8 cellular contexts compared by ENCODE assay signal in the genomic region with DNA sequence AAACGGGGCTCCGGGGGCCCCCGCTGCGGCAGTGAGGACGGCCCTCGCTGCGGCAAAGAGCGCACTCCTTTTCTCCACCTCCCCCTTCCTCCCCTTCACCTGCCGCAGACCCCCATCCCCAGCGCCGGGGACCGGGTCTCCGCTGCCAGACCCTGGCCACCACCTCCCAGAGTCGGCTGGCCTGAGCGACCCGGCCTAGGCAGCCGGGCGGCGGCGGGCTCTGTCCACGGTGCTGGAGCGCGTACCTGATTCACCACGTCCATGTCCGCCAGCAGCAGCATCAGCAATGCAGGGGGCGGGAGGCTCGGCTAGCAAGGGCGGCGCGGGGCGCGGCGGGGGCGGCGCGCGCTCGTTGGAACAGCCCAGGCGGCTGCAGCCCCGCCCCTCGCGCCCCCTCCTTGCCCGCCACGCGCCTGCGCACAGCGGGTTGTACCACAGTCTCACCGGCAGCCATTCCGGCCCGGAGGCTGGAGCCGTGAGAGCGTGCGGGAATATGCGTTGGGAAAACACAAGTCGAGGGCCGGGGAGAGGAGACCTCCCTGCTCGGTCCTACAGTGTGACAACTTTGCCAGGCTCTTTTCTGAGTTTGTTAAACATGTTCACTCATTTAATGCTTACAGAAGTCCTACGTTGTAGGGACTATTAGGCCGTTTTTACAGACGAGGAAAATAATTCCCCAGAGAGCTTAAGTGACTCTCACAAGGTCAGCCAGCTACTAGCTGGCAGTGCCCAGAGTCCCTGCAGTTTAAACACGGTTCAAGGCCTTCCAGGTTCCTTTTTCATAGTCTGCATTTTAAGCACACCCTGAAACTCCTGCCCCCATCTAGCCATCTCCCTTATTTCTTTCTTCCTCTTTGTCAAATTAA.
A peak's percentile ranks its signal among the peaks of the same experiment; 100 is the strongest.
DNase-seq lines count a peak whose midpoint lies in the region; ATAC-seq lines count a peak whose summit lies in the region.

Gene SYP, minus strand, starts transcription at position 288 of the 866 bp plus-strand sequence. Its CDS starts 7 bp downstream, at position 281.

- no peaks in the 10 kb centered on the region for H3K27me3 Mint-ChIP-seq in central memory CD8-positive, alpha-beta T cell

- H3K27ac Mint-ChIP-seq in central memory CD8-positive, alpha-beta T cell (ENCODE audit: low read depth): no peak within 1 kb of the TSS

- H3K4me3 Mint-ChIP-seq in central memory CD8-positive, alpha-beta T cell: peak within 1 kb of the TSS; percentile 64

- DNase-seq in AG08395 (ENCODE audit: low spot score): peak; percentile 97
- peak; percentile 44 for DNase-seq in NCI-H2196 treated with DMSO at 0.1 percent for 48 hours (lab: John Stamatoyannopoulos, UW; ENCODE audit: unreplicated experiment)
- peak; percentile 68 to 79 for DNase-seq in central memory CD8-positive, alpha-beta T cell (ENCODE audit: low spot score in 2 of 2)
- peak; percentile 51 for DNase-seq in kidney glomerular epithelial cell (lab: John Stamatoyannopoulos, UW)
- DNase-seq in stimulated activated CD4-positive, alpha-beta T cell treated with anti-CD3 and anti-CD28 coated beads, Interleukin-15, amount 100 ng/mL, for 48 hours (ENCODE audit: low read depth in 2 of 2): peak; percentile 77 to 78

- ATAC-seq in GM18868 (IDR thresholded peaks at IDR 0.05; ENCODE audit: unreplicated experiment) (peak; percentile 92), HG03103 (IDR thresholded peaks at IDR 0.05; ENCODE audit: low read depth, unreplicated experiment) (peak; percentile 96)
- ATAC-seq in activated CD4-positive, CD25-positive, alpha-beta regulatory T cell treated with anti-CD3 and anti-CD28 coated beads, Interleukin-2, amount 50 U/mL, for 24 hours: peak; percentile 99
- peak; percentile 98 for ATAC-seq in central memory CD8-positive, alpha-beta T cell (replicated peaks; ENCODE audit: extremely low read depth, poor library complexity, severe bottlenecking)

- peaks cover 15% of the 10 kb centered on the region for H3K4me1 Mint-ChIP-seq in central memory CD8-positive, alpha-beta T cell

- no peaks in the 10 kb centered on the region for H3K36me3 Mint-ChIP-seq in central memory CD8-positive, alpha-beta T cell (ENCODE audit: insufficient read depth)

- no peaks in the 10 kb centered on the region for H3K9me3 Mint-ChIP-seq in central memory CD8-positive, alpha-beta T cell

Comparison
In these comparisons a context has a peak if more than half of its experiments do, and no peak if none do; other contexts are left out.
1. Peak in every context shown above with its lines: DNase-seq and ATAC-seq.
2. DNase-seq: peak in every context shown above with its lines; median percentile 97 in AG08395; 78 in stimulated activated CD4-positive, alpha-beta T cell treated with anti-CD3 and anti-CD28 coated beads, Interleukin-15, amount 100 ng/mL, for 48 hours; 74 in central memory CD8-positive, alpha-beta T cell; 51 in kidney glomerular epithelial cell; 44 in NCI-H2196 treated with DMSO at 0.1 percent for 48 hours.